9 cellular contexts compared by ENCODE assay signal in genomic region chr1:183194527-183195145, GRCh38. TPM values are rescaled to one million over a fixed set of nuclear protein-coding genes. Genes with fewer than 3 reads are reported as not detected.
DNase-seq lines count a peak whose midpoint lies in the region; ATAC-seq, FAIRE-seq and TF ChIP-seq lines count a peak whose summit lies in the region.
"Had no signal": no experiment of that assay in that cellular context is flagged by ENCODE, and none has a peak within 500 bp of the region (broad histone marks: within the 10 kb centered on the region; RNA-seq: fewer than 3 reads in every experiment).

No MANE protein-coding gene starts in this region.

- DNase-seq in A549 (ENCODE audit: low read depth in 1 of 2, low spot score in 1 of 2) (no peak), GM19238 (ENCODE audit: insufficient read length, low spot score) (peak; percentile 60), WTC11 (ENCODE audit: low spot score) (no peak), hepatic stellate cell (ENCODE audit: low spot score) (no peak), COLO829 (ENCODE audit: low spot score) (no peak), lower leg skin (ENCODE audit: low spot score in 2 of 2) (no peak), left ventricle myocardium inferior (no peak)
- DNase-seq: DMS153 had no signal

- H3K9me3 Mint-ChIP-seq in WTC11 = no peaks in the 10 kb centered on the region

- CTCF ChIA-PET in A549 (lab: Yijun Ruan, JAX) = interaction anchor here (1.5 kb wide), 1 partner anchor 33 kb away, joined by 3 read pairs; no protein-coding TSS in a partner anchor
- CTCF ChIA-PET in WTC11 (lab: Charles Lee) = no interaction called here

- no peak overlapping the region for H3K4me3 ChIP-seq in A549
- no peak overlapping the region for H3K4me3 ChIP-seq in lower leg skin (ENCODE audit: low read depth, poor library complexity, severe bottlenecking)
- no peak overlapping the region for H3K4me3 ChIP-seq in left ventricle myocardium inferior

- TF ChIP-seq POLR2A in A549 (IDR thresholded peaks at IDR 0.05; ENCODE audit: low read length) = no peak
- TF ChIP-seq POLR2A in lower leg skin (IDR thresholded peaks at IDR 0.05) = no peak

- peaks cover 33% of the 10 kb centered on the region for H3K4me1 Mint-ChIP-seq in WTC11

- H3K27me3 ChIP-seq in left ventricle myocardium inferior (ENCODE audit: low read depth) = no peaks in the 10 kb centered on the region

- H3K9me3 ChIP-seq in A549 (no peaks in the 10 kb centered on the region), left ventricle myocardium inferior (replicated peaks) (no peaks in the 10 kb centered on the region)

- 96% methylated on average over 1 of the region's 1 CpG for WGBS in A549 (ENCODE audit: missing lambda C conversion rate)
- 67 to 86% methylated on average over 1 of the region's 1 CpG for WGBS in lower leg skin, 2 donors

- TF ChIP-seq EP300 in A549 (IDR thresholded peaks at IDR 0.05) = no peak

- TF ChIP-seq CTCF in A549 (IDR thresholded peaks at IDR 0.05) (no peak), WTC11 (IDR thresholded peaks at IDR 0.05) (no peak), lower leg skin (IDR thresholded peaks at IDR 0.05) (no peak), left ventricle myocardium inferior (IDR thresholded peaks at IDR 0.05; ENCODE audit: borderline replicate concordance) (no peak)

- peak overlapping the region in 1 of 2 experiments; percentile 23; a peak in 1 of 6 replicates for H3K27ac ChIP-seq in A549
- H3K27ac ChIP-seq in left ventricle myocardium inferior (replicated peaks) = no peak overlapping the region

- POLR2A ChIA-PET in A549 (lab: Yijun Ruan, JAX) = no interaction called here
- POLR2A ChIA-PET in WTC11 (lab: Charles Lee) = no interaction called here

- ATAC-seq in A549 = peak; percentile 30 to 44; a peak in 4 of 6 replicates
- ATAC-seq in HG03060 (IDR thresholded peaks at IDR 0.05; ENCODE audit: low read depth, unreplicated experiment) = peak; percentile 81
- ATAC-seq in WTC11 = peak; percentile 65

- H3K27me3 Mint-ChIP-seq in WTC11 (ENCODE audit: low read depth) = no peaks in the 10 kb centered on the region

- peak overlapping the region; percentile 70 for H3K27ac Mint-ChIP-seq in WTC11

- no peak for FAIRE-seq in A549 (lab: Jason Lieb, UNC)

- intact Hi-C loops in lower leg skin (cut with DNase I; ENCODE audit: low total_unique reads) = no loop called here
- intact Hi-C loops in left ventricle myocardium inferior (cut with micrococcal nuclease) = no loop called here

- peak overlapping the region; percentile 18; the same call in 1 of the 2 replicates for H3K4me3 Mint-ChIP-seq in WTC11

- H3K36me3 Mint-ChIP-seq in WTC11 = no peaks in the 10 kb centered on the region

- H3K4me1 ChIP-seq in A549 = peaks cover 16% of the 10 kb centered on the region
- peaks cover 7% of the 10 kb centered on the region for H3K4me1 ChIP-seq in left ventricle myocardium inferior

- H3K36me3 ChIP-seq in left ventricle myocardium inferior = no peaks in the 10 kb centered on the region

- H3K4me2 ChIP-seq in A549 = peak overlapping the region; percentile 45; the same call in 1 of the 3 replicates

- no peak for TF ChIP-seq RAD21 in A549 (conservative IDR thresholded peaks at IDR 0.05 in 1 of 2, IDR thresholded peaks at IDR 0.05 in 1 of 2)

TF ChIP-seq in A549, 52 proteins besides CTCF, POLR2A, EP300 and RAD21:
- TF ChIP-seq POLR2AphosphoS2 (conservative IDR thresholded peaks at IDR 0.05; ENCODE audit: low read length) = no peak
- TF ChIP-seq JUN (IDR thresholded peaks at IDR 0.05) = no peak
- no peak for TF ChIP-seq NPAS2 (CRISPR knock-in tag; IDR thresholded peaks at IDR 0.05; ENCODE audit: borderline replicate concordance)

TF ChIP-seq in WTC11, 78 proteins besides CTCF, POLR2A, EP300 and RAD21 (continues in another document):
- TF ChIP-seq PRRX2 (CRISPR knock-in tag; IDR thresholded peaks at IDR 0.05) = no peak
- TF ChIP-seq ZNF138 (CRISPR knock-in tag; conservative IDR thresholded peaks at IDR 0.05) = no peak
- no peak for TF ChIP-seq ZNF263 (CRISPR knock-in tag; IDR thresholded peaks at IDR 0.05; ENCODE audit: low read depth)
- no peak for TF ChIP-seq CREM (CRISPR knock-in tag; IDR thresholded peaks at IDR 0.05)
- TF ChIP-seq RORB (CRISPR knock-in tag; IDR thresholded peaks at IDR 0.05) = no peak
- TF ChIP-seq SOX15 (CRISPR knock-in tag; IDR thresholded peaks at IDR 0.05) = no peak
- no peak for TF ChIP-seq TEAD1 (CRISPR knock-in tag; IDR thresholded peaks at IDR 0.05)
- no peak for TF ChIP-seq ZNF121 (CRISPR knock-in tag; IDR thresholded peaks at IDR 0.05)
- no peak for TF ChIP-seq ZSCAN18 (CRISPR knock-in tag; IDR thresholded peaks at IDR 0.05)
- TF ChIP-seq FOXJ3 (CRISPR knock-in tag; IDR thresholded peaks at IDR 0.05; ENCODE audit: borderline replicate concordance) = no peak
- TF ChIP-seq ATF2 (CRISPR knock-in tag; IDR thresholded peaks at IDR 0.05; ENCODE audit: borderline replicate concordance, low read depth) = no peak
- no peak for TF ChIP-seq ZNF532 (CRISPR knock-in tag; IDR thresholded peaks at IDR 0.05; ENCODE audit: borderline replicate concordance)
- TF ChIP-seq OVOL2 (CRISPR knock-in tag; IDR thresholded peaks at IDR 0.05; ENCODE audit: borderline replicate concordance) = no peak

RNA-seq across cellular contexts. Expression of gene LAMC2, which starts 8.6 kb away (rescaled TPM):
- polyA plus RNA-seq in A549 (2011; rRNA removed) (24.1 and 27.1 TPM in 2 replicates), A549 (2017; fragmentation: RNase III; extraction: RNeasy Plus Mini Kit Qiagen cat#74134 plus additional on column Dnase treatment) (8.5 to 11.4 TPM (median 9.6 TPM) in 3 replicates)
- 4.7 and 5.7 TPM in 2 replicates for polyA plus RNA-seq in A549 (2012; cell fraction: cytosol; rRNA removed)
- 14.6 and 17.1 TPM in 2 replicates for polyA plus RNA-seq in A549 (2012; cell fraction: nucleus; rRNA removed)
- 23.6 and 28.6 TPM in 2 replicates for polyA minus RNA-seq in A549 (2011; rRNA and poly(A)+ RNA removed)
- total RNA-seq in WTC11 (2021) (6.5 to 7.9 TPM (median 6.5 TPM) in 3 replicates), lower leg skin (10 to 100 TPM; 29.6 to 36.8 (median 33.1) TPM), left ventricle myocardium inferior (1.2 TPM)
